In the genomic region with DNA sequence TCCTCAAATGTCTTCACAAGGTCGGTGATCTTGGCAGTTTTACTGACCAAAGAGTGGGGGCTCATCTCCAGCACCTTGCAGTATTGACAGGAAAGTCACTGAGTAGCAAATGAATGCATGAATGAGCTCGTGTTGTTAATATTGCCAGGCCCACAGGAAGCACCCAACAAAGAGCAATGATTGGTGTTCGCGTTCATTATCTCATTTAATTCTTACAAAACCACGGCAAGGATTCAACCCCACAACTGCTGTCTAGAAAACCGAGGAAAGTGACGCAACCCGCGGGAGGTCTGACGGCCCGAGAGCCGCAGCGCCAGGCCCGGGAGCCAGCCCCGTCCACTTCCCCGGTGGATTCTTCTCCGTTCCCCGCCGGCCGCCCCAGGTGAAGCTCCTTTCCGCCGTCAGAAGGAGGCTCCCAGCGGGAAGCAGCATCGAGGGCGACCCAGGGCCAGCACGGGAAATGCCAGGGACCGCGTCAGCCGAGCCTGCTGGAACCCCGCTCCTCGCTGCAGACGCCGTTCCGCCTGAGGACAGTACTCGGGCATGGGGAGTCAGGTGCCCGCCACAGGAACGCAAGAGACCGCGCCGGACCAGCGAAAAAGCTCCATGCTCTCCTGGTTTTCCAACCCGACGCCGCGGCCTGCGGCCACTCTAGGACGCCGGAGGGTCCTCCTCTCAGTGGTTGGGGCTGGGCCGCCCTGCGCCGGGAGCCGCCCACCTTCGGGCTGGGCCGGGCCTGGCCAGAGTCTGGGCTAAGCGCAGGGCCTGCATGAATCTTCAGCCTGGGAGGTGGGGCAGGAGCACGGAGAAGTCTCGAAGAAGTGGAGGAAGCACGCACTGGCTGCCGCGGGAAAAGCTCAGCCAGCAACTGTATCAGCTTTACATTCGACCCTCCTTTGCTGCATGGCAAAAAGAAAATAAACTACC, we compare ENCODE assay signal across 8 cellular contexts. TPM values are rescaled to one million over a fixed set of nuclear protein-coding genes. Genes with fewer than 3 reads are reported as not detected.
A peak's percentile ranks its signal among the peaks of the same experiment; 100 is the strongest.
DNase-seq lines count a peak whose midpoint lies in the region; ATAC-seq and TF ChIP-seq lines count a peak whose summit lies in the region.

No MANE protein-coding gene starts in this region.

- CTCF ChIA-PET in activated CD8-positive, alpha-beta T cell treated with anti-CD3 and anti-CD28 coated beads, Interleukin-2, amount 10 ng/mL, durations not matched to agents 7 days and 5 days (lab: Charles Lee), result interaction anchor here (1.0 to 1.4 kb wide), 5 partner anchors 10 to 960 kb away, joined by 3 to 6 read pairs (median 5); no protein-coding TSS in a partner anchor

- no peaks in the 10 kb centered on the region for H3K9me3 ChIP-seq in effector memory CD4-positive, alpha-beta T cell (ENCODE audit: control insufficient read depth, low read length)
- H3K9me3 ChIP-seq in lung (ENCODE audit: control insufficient read depth in 2 of 2, insufficient read depth in 1 of 2, low read length in 1 of 2), result no peaks in the 10 kb centered on the region

- 0 to 1% methylated on average over 61 of the region's 61 CpGs for WGBS in lung, 2 donors

- H3K27ac Mint-ChIP-seq in activated CD8-positive, alpha-beta T cell treated with anti-CD3 and anti-CD28 coated beads, Interleukin-2, amount 10 ng/mL, durations not matched to agents 7 days and 5 days, result no peak overlapping the region

- H3K4me3 ChIP-seq in effector memory CD4-positive, alpha-beta T cell (ENCODE audit: insufficient read depth, low read depth, low read length, poor library complexity, severe bottlenecking), result peak overlapping the region; percentile 79
- peak overlapping the region; percentile 86 for H3K4me3 ChIP-seq in lung

- peaks cover 5% of the 10 kb centered on the region for H3K4me1 ChIP-seq in effector memory CD4-positive, alpha-beta T cell (ENCODE audit: control insufficient read depth, insufficient read depth, low read length, poor library complexity, severe bottlenecking)
- H3K4me1 ChIP-seq in lung (ENCODE audit: control insufficient read depth in 2 of 2, insufficient read depth in 2 of 2, low read length in 2 of 2), result peaks cover 0 to 4% of the 10 kb centered on the region in 2 donors

- H3K27me3 ChIP-seq in effector memory CD4-positive, alpha-beta T cell (replicated peaks; ENCODE audit: control insufficient read depth, insufficient read depth, low read length, poor library complexity, severe bottlenecking), result no peaks in the 10 kb centered on the region
- no peaks in the 10 kb centered on the region for H3K27me3 ChIP-seq in lung (ENCODE audit: control insufficient read depth, insufficient read depth)

- TF ChIP-seq CTCF in lung (IDR thresholded peaks at IDR 0.05; ENCODE audit: control extremely low read depth, extremely low read depth), result no peak

- DNase-seq in CMK (ENCODE audit: low read depth), result peak; percentile 66
- DNase-seq in NCI-H82 (lab: John Stamatoyannopoulos, UW), result peak; percentile 90
- DNase-seq in activated CD8-positive, alpha-beta T cell treated with anti-CD3 and anti-CD28 coated beads, Interleukin-2, amount 10 ng/mL, durations not matched to agents 7 days and 5 days, result peak; percentile 39
- peak; percentile 13 to 33 (median 20) for DNase-seq in effector memory CD4-positive, alpha-beta T cell
- peak; percentile 93 for DNase-seq in lung (ENCODE audit: low spot score)
- peak; percentile 14 for DNase-seq in stimulated activated CD8-positive, alpha-beta memory T cell treated with anti-CD3 and anti-CD28 coated beads, Interleukin-15, amount 100 ng/mL, for 24 hours (ENCODE audit: low read depth)

- H3K27me3 Mint-ChIP-seq in activated CD8-positive, alpha-beta T cell treated with anti-CD3 and anti-CD28 coated beads, Interleukin-2, amount 10 ng/mL, durations not matched to agents 7 days and 5 days (ENCODE audit: low read depth), result peaks cover 54% of the 10 kb centered on the region

- H3K9me3 Mint-ChIP-seq in activated CD8-positive, alpha-beta T cell treated with anti-CD3 and anti-CD28 coated beads, Interleukin-2, amount 10 ng/mL, durations not matched to agents 7 days and 5 days (ENCODE audit: insufficient read depth), result no peaks in the 10 kb centered on the region

- peak overlapping the region; percentile 73 for H3K4me3 Mint-ChIP-seq in activated CD8-positive, alpha-beta T cell treated with anti-CD3 and anti-CD28 coated beads, Interleukin-2, amount 10 ng/mL, durations not matched to agents 7 days and 5 days

- H3K36me3 ChIP-seq in effector memory CD4-positive, alpha-beta T cell (ENCODE audit: control insufficient read depth, insufficient read depth, low read length), result no peaks in the 10 kb centered on the region
- H3K36me3 ChIP-seq in lung (ENCODE audit: control insufficient read depth in 2 of 2, insufficient read depth in 2 of 2, low read length in 2 of 2), result no peaks in the 10 kb centered on the region

- no peaks in the 10 kb centered on the region for H3K36me3 Mint-ChIP-seq in activated CD8-positive, alpha-beta T cell treated with anti-CD3 and anti-CD28 coated beads, Interleukin-2, amount 10 ng/mL, durations not matched to agents 7 days and 5 days (ENCODE audit: low read depth)

- H3K27ac ChIP-seq in effector memory CD4-positive, alpha-beta T cell (ENCODE audit: insufficient read depth, low read length, poor library complexity, severe bottlenecking), result peak overlapping the region; percentile 59
- H3K27ac ChIP-seq in lung (ENCODE audit: low read depth in 1 of 2, low read length in 1 of 2), result peak overlapping the region; percentile 85 to 99

- peaks cover 17% of the 10 kb centered on the region for H3K4me1 Mint-ChIP-seq in activated CD8-positive, alpha-beta T cell treated with anti-CD3 and anti-CD28 coated beads, Interleukin-2, amount 10 ng/mL, durations not matched to agents 7 days and 5 days (ENCODE audit: low read depth)

- POLR2A ChIA-PET in activated CD8-positive, alpha-beta T cell treated with anti-CD3 and anti-CD28 coated beads, Interleukin-2, amount 10 ng/mL, durations not matched to agents 7 days and 5 days (lab: Charles Lee), result interaction anchor here (0.8 to 1.3 kb wide), 2 partner anchors 10 to 20 kb away, joined by 3 to 4 read pairs; a partner anchor contains a TSS

- ATAC-seq in GM19438 (IDR thresholded peaks at IDR 0.05; ENCODE audit: low read depth, unreplicated experiment), result peak; percentile 73
- ATAC-seq in HG03520 (IDR thresholded peaks at IDR 0.05; ENCODE audit: unreplicated experiment), result peak; percentile 59
- ATAC-seq in activated CD8-positive, alpha-beta T cell treated with anti-CD3 and anti-CD28 coated beads, Interleukin-2, amount 10 ng/mL, durations not matched to agents 7 days and 5 days, result peak; percentile 91
- peak; percentile 99 for ATAC-seq in lung (ENCODE audit: insufficient read depth, low FRiP score)

RNA-seq across cellular contexts. Expression of a gene that starts 19.8 kb away (rescaled TPM):
- total RNA-seq in activated CD8-positive, alpha-beta T cell treated with anti-CD3 and anti-CD28 coated beads, Interleukin-2, amount 10 ng/mL, durations not matched to agents 7 days and 5 days, result 1 to 10 TPM; 5.9 to 8.0 TPM
- total RNA-seq in lung, result 10 to 100 TPM; 21.4 to 88.6 TPM
- polyA plus RNA-seq in lung, result 1 to 10 TPM; 2.6 to 3.0 TPM

Comparison
In these comparisons a context has a peak if more than half of its experiments do, and no peak if none do; other contexts are left out.
1. Peak in every context shown above with its lines: DNase-seq, ATAC-seq, H3K4me3 ChIP-seq and H3K27ac ChIP-seq.
2. DNase-seq: peak in every context shown above with its lines; median percentile 93 in lung; 90 in NCI-H82; 66 in CMK; 39 in activated CD8-positive, alpha-beta T cell treated with anti-CD3 and anti-CD28 coated beads, Interleukin-2, amount 10 ng/mL, durations not matched to agents 7 days and 5 days; 20 in effector memory CD4-positive, alpha-beta T cell; 14 in stimulated activated CD8-positive, alpha-beta memory T cell treated with anti-CD3 and anti-CD28 coated beads, Interleukin-15, amount 100 ng/mL, for 24 hours.